26 cellular contexts compared by ENCODE assay signal in genomic region chr4:55272102-55272501, GRCh38.
DNase-seq lines count a peak whose midpoint lies in the region; ATAC-seq, FAIRE-seq and TF ChIP-seq lines count a peak whose summit lies in the region.
"Had no signal": no experiment of that assay in that cellular context is flagged by ENCODE, and none has a peak within 500 bp of the region (broad histone marks: within the 10 kb centered on the region; RNA-seq: fewer than 3 reads in every experiment).

No MANE protein-coding gene starts in this region.

- in situ Hi-C loops in K562 (cut with MboI) = no loop called here

- H3K4me3 ChIP-seq in GM23338 (no peak overlapping the region), K562 (no peak overlapping the region), mucosa of descending colon (no peak overlapping the region)
- H3K4me3 ChIP-seq: A549; BLaER1 treated with 17β-estradiol and CSF1 and Interleukin-3, amounts not matched to agents 10 nM and 100 nM had no signal

- no peaks in the 10 kb centered on the region for H4K20me1 ChIP-seq in GM23338 (replicated peaks; ENCODE audit: insufficient read depth)
- no peaks in the 10 kb centered on the region for H4K20me1 ChIP-seq in K562 (replicated peaks; ENCODE audit: control insufficient read depth, insufficient read depth, low read length)
- H4K20me1 ChIP-seq: BLaER1 treated with 17β-estradiol and CSF1 and Interleukin-3, amounts not matched to agents 10 nM and 100 nM had no signal

- FAIRE-seq in K562 (lab: Jason Lieb, UNC) = no peak
- FAIRE-seq: A549, D721Med, GM12891, GM18507 had no signal

- H3K79me2 ChIP-seq in GM23338 (replicated peaks; ENCODE audit: insufficient read depth) (no peaks in the 10 kb centered on the region), K562 (ENCODE audit: control insufficient read depth, insufficient read depth, low read length) (no peaks in the 10 kb centered on the region)

- TF ChIP-seq EP300 in K562 (IDR thresholded peaks at IDR 0.05; ENCODE audit: low read length) = no peak

- 0% methylated on average over 2 of the region's 2 CpGs for WGBS in K562 (ENCODE audit: insufficient coverage, low coverage, missing lambda C conversion rate)

- no peaks in the 10 kb centered on the region for H3F3A ChIP-seq in GM23338 (replicated peaks; ENCODE audit: low read depth)

- ATAC-seq in GM23338 (no peak), K562 (no peak), mucosa of descending colon (no peak)
- ATAC-seq: A549, HCT116 had no signal

- intact Hi-C loops in K562 (cut with micrococcal nuclease) = no loop called here
- intact Hi-C loops in mucosa of descending colon (cut with DNase I, micrococcal nuclease) = no loop called here
- intact Hi-C loops in head of caudate nucleus (cut with DNase I) = no loop called here

- CTCF ChIA-PET in HEK293T (lab: Yijun Ruan, JAX) (interaction anchor here (0.9 kb wide), 1 partner anchor 971 kb away, joined by 5 read pairs; no protein-coding TSS in a partner anchor), K562 (lab: Yijun Ruan, JAX; ENCODE audit: low intra/inter-chr PET ratio) (no interaction called here)

- POLR2A ChIA-PET in HEK293T (lab: Yijun Ruan, JAX) (no interaction called here), K562 (lab: Yijun Ruan, JAX) (no interaction called here)

- H3K9me3 ChIP-seq in K562 (replicated peaks; ENCODE audit: control insufficient read depth, insufficient read depth, low read depth, low read length) = no peaks in the 10 kb centered on the region
- H3K9me3 ChIP-seq in mucosa of descending colon = no peaks in the 10 kb centered on the region
- H3K9me3 ChIP-seq: A549; BE2C; BLaER1 treated with 17β-estradiol and CSF1 and Interleukin-3, amounts not matched to agents 10 nM and 100 nM had no signal

- H3K4me1 ChIP-seq in GM23338 (ENCODE audit: insufficient read depth) (peaks cover 23% of the 10 kb centered on the region), K562 (replicated peaks in 1 of 2; ENCODE audit: control insufficient read depth in 2 of 2, insufficient read depth in 2 of 2, low read length in 2 of 2) (no peaks in the 10 kb centered on the region), mucosa of descending colon (ENCODE audit: low read depth) (no peaks in the 10 kb centered on the region)
- H3K4me1 ChIP-seq: A549; BE2C; BLaER1 treated with 17β-estradiol and CSF1 and Interleukin-3, amounts not matched to agents 10 nM and 100 nM had no signal

- no peak for TF ChIP-seq POLR2A in K562 (conservative IDR thresholded peaks at IDR 0.05)

- no peak for TF ChIP-seq RAD21 in K562 (CRISPR knock-in tag; conservative IDR thresholded peaks at IDR 0.05 in 1 of 2, IDR thresholded peaks at IDR 0.05 in 1 of 2)

- no peaks in the 10 kb centered on the region for H3K36me3 ChIP-seq in GM23338 (ENCODE audit: insufficient read depth)
- no peaks in the 10 kb centered on the region for H3K36me3 ChIP-seq in K562 (ENCODE audit: control insufficient read depth, insufficient read depth, low read length)
- no peaks in the 10 kb centered on the region for H3K36me3 ChIP-seq in mucosa of descending colon (ENCODE audit: low read depth)
- H3K36me3 ChIP-seq: BE2C; BLaER1 treated with 17β-estradiol and CSF1 and Interleukin-3, amounts not matched to agents 10 nM and 100 nM had no signal

- no peaks in the 10 kb centered on the region for H3K36me3 Mint-ChIP-seq in GM23338 (ENCODE audit: low read depth)
- H3K36me3 Mint-ChIP-seq: CD14-positive monocyte; CD8-positive, alpha-beta memory T cell had no signal

- H3K9me3 Mint-ChIP-seq in GM23338 = no peaks in the 10 kb centered on the region
- H3K9me3 Mint-ChIP-seq: CD4-positive, alpha-beta T cell; CD8-positive, alpha-beta memory T cell; HFFc6 had no signal

- H3K4me3 Mint-ChIP-seq in GM23338 = no peak overlapping the region
- H3K4me3 Mint-ChIP-seq: CD14-positive monocyte; CD4-positive, alpha-beta T cell; CD8-positive, alpha-beta memory T cell; HFFc6 had no signal

- DNase-seq in GM23338 (ENCODE audit: low spot score) (no peak), HEK293T (ENCODE audit: extremely low spot score) (no peak), K562 (ENCODE audit: extremely low read depth in 1 of 4, low spot score in 3 of 4) (no peak), RKO (ENCODE audit: low spot score) (no peak), mucosa of descending colon (no peak), head of caudate nucleus (no peak)
- DNase-seq: 8988T; ACHN; AML-193; BE2C; CD4-positive, alpha-beta T cell; CD8-positive, alpha-beta memory T cell; DMS 273 treated with DMSO at 0.1 percent for 48 hours; DMS79; EL; GDM1; GOT3; H7; HFFc6 had no signal

- no peaks in the 10 kb centered on the region for H3K9me1 ChIP-seq in K562 (ENCODE audit: control insufficient read depth, insufficient read depth, low read length)

- H2AFZ ChIP-seq in GM23338 (peak overlapping the region; percentile 4; the same call in 1 of the 2 replicates), K562 (ENCODE audit: low read depth, low read length) (no peak overlapping the region)

- H3K27ac Mint-ChIP-seq in GM23338 = no peak overlapping the region; the same call in 1 of the 2 replicates
- H3K27ac Mint-ChIP-seq: CD14-positive monocyte; CD4-positive, alpha-beta T cell; CD8-positive, alpha-beta memory T cell; HFFc6 had no signal

- H3K27me3 Mint-ChIP-seq in GM23338 (ENCODE audit: insufficient read depth, low read depth, poor library complexity) = peaks cover 8% of the 10 kb centered on the region

- H3K27ac ChIP-seq in GM23338 (ENCODE audit: low read depth) (no peak overlapping the region), K562 (ENCODE audit: extremely low read depth, low read depth, low read length) (no peak overlapping the region)
- H3K27ac ChIP-seq: A549; BLaER1 treated with 17β-estradiol and CSF1 and Interleukin-3, amounts not matched to agents 10 nM and 100 nM had no signal

- H3K27me3 ChIP-seq in GM23338 (ENCODE audit: insufficient read depth) (no peaks in the 10 kb centered on the region), K562 (ENCODE audit: control insufficient read depth in 2 of 2, insufficient read depth in 2 of 2, low read length in 2 of 2) (peaks cover 0 to 9% of the 10 kb centered on the region in 2 experiments; a peak in 2 of 5 replicates)
- H3K27me3 ChIP-seq: BE2C; BLaER1 treated with 17β-estradiol and CSF1 and Interleukin-3, amounts not matched to agents 10 nM and 100 nM had no signal

- peaks cover 29% of the 10 kb centered on the region for H3K4me1 Mint-ChIP-seq in GM23338
- H3K4me1 Mint-ChIP-seq: CD14-positive monocyte; CD8-positive, alpha-beta memory T cell had no signal

- H3K4me2 ChIP-seq in GM23338 (peak overlapping the region; percentile 30; the same call in 1 of the 2 replicates), K562 (ENCODE audit: insufficient read depth, low read length) (no peak overlapping the region)
- H3K4me2 ChIP-seq: A549; BLaER1 treated with 17β-estradiol and CSF1 and Interleukin-3, amounts not matched to agents 10 nM and 100 nM had no signal

- H3K9ac ChIP-seq in K562 (ENCODE audit: insufficient read depth in 1 of 2, low read depth in 2 of 2, low read length in 2 of 2) = no peak overlapping the region
- H3K9ac ChIP-seq: BLaER1 treated with 17β-estradiol and CSF1 and Interleukin-3, amounts not matched to agents 10 nM and 100 nM had no signal

- TF ChIP-seq CTCF in GM23338 (conservative IDR thresholded peaks at IDR 0.05; ENCODE audit: low read depth in 2 of 2) (no peak), K562 (IDR thresholded peaks at IDR 0.05 in 2 of 3, conservative IDR thresholded peaks at IDR 0.05 in 1 of 3; ENCODE audit: insufficient read depth in 2 of 3, low read depth in 1 of 3, low read length in 3 of 3) (no peak), mucosa of descending colon (IDR thresholded peaks at IDR 0.05) (no peak)

- peaks cover 9% of the 10 kb centered on the region; the same call in 1 of the 2 replicates for H3K9me2 ChIP-seq in GM23338 (ENCODE audit: insufficient read depth)

- BruUV-seq in K562 (replicated peaks; lab: Mats Ljungman, UMichigan) = no TSS peak

TF ChIP-seq in GM23338, 12 proteins besides CTCF, POLR2A, EP300 and RAD21 (continues in another document):
- TF ChIP-seq JUNB (IDR thresholded peaks at IDR 0.05; ENCODE audit: unreplicated experiment) (no peak), STAT1 (IDR thresholded peaks at IDR 0.05; ENCODE audit: unreplicated experiment) (no peak), ZNF331 (CRISPR knock-in tag; IDR thresholded peaks at IDR 0.05; ENCODE audit: low read depth) (no peak), EZH2 (IDR thresholded peaks at IDR 0.05; ENCODE audit: low read depth, unreplicated experiment) (no peak), EZH2phosphoT487 (IDR thresholded peaks at IDR 0.05; ENCODE audit: unreplicated experiment) (no peak)

TF ChIP-seq in HEK293T, 16 proteins besides CTCF, POLR2A, EP300 and RAD21:
- TF ChIP-seq PKNOX1 (IDR thresholded peaks at IDR 0.05) = no peak
- TF ChIP-seq ELF4 (IDR thresholded peaks at IDR 0.05) = peak; percentile 60; the same call in 1 of the 2 replicates

TF ChIP-seq in K562, 482 proteins besides CTCF, POLR2A, EP300 and RAD21 (continues in another document):
- TF ChIP-seq FIP1L1 (IDR thresholded peaks at IDR 0.05; ENCODE audit: low read depth, low read length, poor library complexity, severe bottlenecking) = no peak
